ENCODE assay signal across 30 cellular contexts in genomic region chr5:130045334-130045733, GRCh38.
DNase-seq lines count a peak whose midpoint lies in the region; ATAC-seq and TF ChIP-seq lines count a peak whose summit lies in the region.
"Had no signal": no experiment of that assay in that cellular context is flagged by ENCODE, and none has a peak within 500 bp of the region (broad histone marks: within the 10 kb centered on the region; RNA-seq: fewer than 3 reads in every experiment).

No MANE protein-coding gene starts in this region.

- peaks cover 6% of the 10 kb centered on the region for H3K4me1 ChIP-seq in osteoblast (ENCODE audit: insufficient read depth, low read length)
- H3K4me1 ChIP-seq in PC-3 (ENCODE audit: insufficient read depth, low read length), result no peaks in the 10 kb centered on the region
- H3K4me1 ChIP-seq: left lung, suprapubic skin, uterus had no signal

- H3K27ac ChIP-seq in osteoblast (ENCODE audit: low read depth, low read length) (no peak overlapping the region), PC-3 (ENCODE audit: low read length) (no peak overlapping the region)
- H3K27ac ChIP-seq: left lung, skin epidermis, suprapubic skin, uterus, VCaP had no signal

- POLR2A ChIA-PET in PC-3 (lab: Charles Lee; ENCODE audit: unreplicated experiment), result no interaction called here

- H4K20me1 ChIP-seq in osteoblast (ENCODE audit: insufficient read depth, low read length), result no peaks in the 10 kb centered on the region
- H4K20me1 ChIP-seq in PC-3 (ENCODE audit: low read length), result no peaks in the 10 kb centered on the region

- peak overlapping the region; percentile 2 for H3K4me3 Mint-ChIP-seq in endothelial cell (ENCODE audit: unreplicated experiment)
- H3K4me3 Mint-ChIP-seq: activated CD4-positive, alpha-beta T cell treated with anti-CD3 and anti-CD28 coated beads, Interleukin-2, amount 10 ng/mL, durations not matched to agents 7 days and 5 days; activated naive CD4-positive, alpha-beta T cell treated with anti-CD3 and anti-CD28 coated beads, Interleukin-2, amount 10 ng/mL, durations not matched to agents 7 days and 5 days; GM23338; naive B cell; T-helper 2 cell treated with Interferon-gamma antibody and Interleukin-4, amounts not matched to agents 5 μg/mL and 100 μg/mL, for 36 hours had no signal

- H3K79me2 ChIP-seq in osteoblast (ENCODE audit: insufficient read depth, low read length) (no peaks in the 10 kb centered on the region), PC-3 (ENCODE audit: low read length) (no peaks in the 10 kb centered on the region)

- H3K27me3 ChIP-seq in osteoblast (ENCODE audit: insufficient read depth, low read length) (no peaks in the 10 kb centered on the region), PC-3 (ENCODE audit: low read length) (no peaks in the 10 kb centered on the region)
- H3K27me3 ChIP-seq: left lung, suprapubic skin, uterus had no signal

- no peaks in the 10 kb centered on the region for H3K36me3 ChIP-seq in osteoblast (ENCODE audit: insufficient read depth, low read length)
- H3K36me3 ChIP-seq in PC-3 (ENCODE audit: low read depth, low read length), result no peaks in the 10 kb centered on the region
- H3K36me3 ChIP-seq: left lung, suprapubic skin, uterus had no signal

- H3K4me3 ChIP-seq in osteoblast (ENCODE audit: insufficient read depth, low read length) (no peak overlapping the region), PC-3 (ENCODE audit: low read length) (no peak overlapping the region)
- H3K4me3 ChIP-seq: GM23338, left lung, skin epidermis, suprapubic skin, uterus had no signal

- H3K27ac Mint-ChIP-seq in endothelial cell (ENCODE audit: unreplicated experiment), result no peak overlapping the region
- H3K27ac Mint-ChIP-seq: activated CD4-positive, alpha-beta T cell treated with anti-CD3 and anti-CD28 coated beads, Interleukin-2, amount 10 ng/mL, durations not matched to agents 7 days and 5 days; activated naive CD4-positive, alpha-beta T cell treated with anti-CD3 and anti-CD28 coated beads, Interleukin-2, amount 10 ng/mL, durations not matched to agents 7 days and 5 days; GM23338; naive B cell; T-helper 2 cell treated with Interferon-gamma antibody and Interleukin-4, amounts not matched to agents 5 μg/mL and 100 μg/mL, for 36 hours had no signal

- H2AFZ ChIP-seq in osteoblast (ENCODE audit: low read length) (no peak overlapping the region), PC-3 (ENCODE audit: low read length) (no peak overlapping the region)
- H2AFZ ChIP-seq: GM23338 had no signal

- peaks cover 6% of the 10 kb centered on the region for H3K36me3 Mint-ChIP-seq in endothelial cell (ENCODE audit: low read depth, unreplicated experiment)
- H3K36me3 Mint-ChIP-seq: activated naive CD4-positive, alpha-beta T cell treated with anti-CD3 and anti-CD28 coated beads, Interleukin-2, amount 10 ng/mL, durations not matched to agents 7 days and 5 days; naive B cell had no signal

- no peaks in the 10 kb centered on the region for H3K4me1 Mint-ChIP-seq in endothelial cell (ENCODE audit: unreplicated experiment)
- H3K4me1 Mint-ChIP-seq: activated CD4-positive, alpha-beta T cell treated with anti-CD3 and anti-CD28 coated beads, Interleukin-2, amount 10 ng/mL, durations not matched to agents 7 days and 5 days; activated naive CD4-positive, alpha-beta T cell treated with anti-CD3 and anti-CD28 coated beads, Interleukin-2, amount 10 ng/mL, durations not matched to agents 7 days and 5 days; naive B cell had no signal

- CTCF ChIA-PET in PC-3 (lab: Charles Lee), result no interaction called here

- no peak for TF ChIP-seq CTCF in endothelial cell (IDR thresholded peaks at IDR 0.05; ENCODE audit: unreplicated experiment)
- peak; percentile 7 for TF ChIP-seq CTCF in osteoblast (IDR thresholded peaks at IDR 0.05; ENCODE audit: extremely low read depth, low read depth, low read length)
- TF ChIP-seq CTCF in PC-3 (conservative IDR thresholded peaks at IDR 0.05; ENCODE audit: low read depth, low read length), result no peak

- H3K4me2 ChIP-seq in osteoblast (ENCODE audit: insufficient read depth, low read length) (no peak overlapping the region), PC-3 (ENCODE audit: low read length) (no peak overlapping the region)
- H3K4me2 ChIP-seq: GM23338, SK-N-SH had no signal

- no peaks in the 10 kb centered on the region for H3K9me3 Mint-ChIP-seq in endothelial cell (ENCODE audit: unreplicated experiment)
- H3K9me3 Mint-ChIP-seq: activated CD4-positive, alpha-beta T cell treated with anti-CD3 and anti-CD28 coated beads, Interleukin-2, amount 10 ng/mL, durations not matched to agents 7 days and 5 days; activated naive CD4-positive, alpha-beta T cell treated with anti-CD3 and anti-CD28 coated beads, Interleukin-2, amount 10 ng/mL, durations not matched to agents 7 days and 5 days; GM23338; T-helper 2 cell treated with Interferon-gamma antibody and Interleukin-4, amounts not matched to agents 5 μg/mL and 100 μg/mL, for 36 hours had no signal

- no TSS peak for BruUV-seq in PC-3 (replicated peaks; lab: Mats Ljungman, UMichigan)

- DNase-seq in MV-4-11 (lab: John Stamatoyannopoulos, UW) (peak; percentile 2), endothelial cell (ENCODE audit: low spot score) (no peak), osteoblast (ENCODE audit: insufficient read length, low spot score, missing footprints) (no peak), PC-3 (no peak)
- no peak for DNase-seq in activated naive CD4-positive, alpha-beta T cell treated with Interleukin-2 at 50 U/mL for 16 hours
- DNase-seq: ACHN; activated CD4-positive, alpha-beta T cell treated with anti-CD3 and anti-CD28 coated beads, Interleukin-2, amount 10 ng/mL, durations not matched to agents 7 days and 5 days; activated naive CD4-positive, alpha-beta T cell treated with anti-CD3 and anti-CD28 coated beads, Interleukin-2, amount 10 ng/mL, durations not matched to agents 7 days and 5 days; anterior cingulate cortex; C1 segment of cervical spinal cord; central memory CD4-positive, alpha-beta T cell; dermis blood vessel endothelial cell; Karpas-422; left lung; naive B cell; NCI-H1694 treated with DMSO at 0.1 percent for 48 hours; NCI-H2171 treated with DMSO at 0.1 percent for 48 hours; NCI-H524 treated with DMSO at 0.1 percent for 48 hours; nucleus accumbens; SK-N-SH; stimulated activated CD4-positive, alpha-beta T cell treated with anti-CD3 and anti-CD28 coated beads, Interleukin-1b, Interleukin-23, amount 100 ng/mL, for 48 hours; uterus had no signal

- H3K9me3 ChIP-seq in osteoblast (ENCODE audit: low read depth, low read length) (no peaks in the 10 kb centered on the region), PC-3 (ENCODE audit: low read length) (no peaks in the 10 kb centered on the region)
- H3K9me3 ChIP-seq: left lung, SK-N-SH, suprapubic skin, uterus had no signal

- no peaks in the 10 kb centered on the region for H3F3A ChIP-seq in PC-3 (ENCODE audit: low read length, unreplicated experiment)

- no peaks in the 10 kb centered on the region for H3K9me2 ChIP-seq in PC-3 (replicated peaks; ENCODE audit: low read length)
- H3K9me2 ChIP-seq: SK-N-SH had no signal

- H3K27me3 Mint-ChIP-seq in endothelial cell (ENCODE audit: unreplicated experiment), result peaks cover 6% of the 10 kb centered on the region
- H3K27me3 Mint-ChIP-seq: activated CD4-positive, alpha-beta T cell treated with anti-CD3 and anti-CD28 coated beads, Interleukin-2, amount 10 ng/mL, durations not matched to agents 7 days and 5 days; activated naive CD4-positive, alpha-beta T cell treated with anti-CD3 and anti-CD28 coated beads, Interleukin-2, amount 10 ng/mL, durations not matched to agents 7 days and 5 days; naive B cell had no signal

- no peak overlapping the region for H3K9ac ChIP-seq in PC-3 (ENCODE audit: low read length)
- H3K9ac ChIP-seq: SK-N-SH had no signal

- ATAC-seq in GM18520 (IDR thresholded peaks at IDR 0.05; ENCODE audit: unreplicated experiment) (peak; percentile 43), PC-3 (no peak), HG03139 (IDR thresholded peaks at IDR 0.05; ENCODE audit: unreplicated experiment) (no peak), HG03095 (IDR thresholded peaks at IDR 0.05; ENCODE audit: unreplicated experiment) (no peak)
- ATAC-seq: GM23338 had no signal

- intact Hi-C loops in PC-3 (cut with micrococcal nuclease), result no loop called here
